8 cellular contexts compared by ENCODE assay signal in genomic region chr12:93677195-93678064, GRCh38. TPM values are rescaled to one million over a fixed set of nuclear protein-coding genes. Genes with fewer than 3 reads are reported as not detected.
DNase-seq lines count a peak whose midpoint lies in the region; ATAC-seq, FAIRE-seq and TF ChIP-seq lines count a peak whose summit lies in the region.

TSS of gene CRADD (plus strand) at chr12:93677375.

- peak; percentile 95 for ATAC-seq in HG03432 (IDR thresholded peaks at IDR 0.05; ENCODE audit: unreplicated experiment)

- H3K36me3 Mint-ChIP-seq in chondrocyte (ENCODE audit: low read depth), result peaks cover 2% of the 10 kb centered on the region

- no peaks in the 10 kb centered on the region for H3K36me3 ChIP-seq in kidney (ENCODE audit: control insufficient read depth in 1 of 2, insufficient read depth in 2 of 2, low read length in 2 of 2)

- H3K4me1 Mint-ChIP-seq in chondrocyte (ENCODE audit: low read depth), result peaks cover 18% of the 10 kb centered on the region

- H3K9me3 ChIP-seq in kidney (ENCODE audit: control insufficient read depth in 1 of 2, low read length in 2 of 2), result no peaks in the 10 kb centered on the region

- peak; percentile 91 to 96 for DNase-seq in AML-193 (lab: John Stamatoyannopoulos, UW)
- DNase-seq in NCI-H510A (lab: John Stamatoyannopoulos, UW), result peak; percentile 91
- DNase-seq in activated CD4-positive, alpha-beta T cell treated with anti-CD3 and anti-CD28 coated beads for 24 hours (ENCODE audit: low read depth in 2 of 2), result peak; percentile 58 to 68
- no peak for DNase-seq in chondrocyte (ENCODE audit: low spot score)
- DNase-seq in kidney, result peak; percentile 93
- DNase-seq in stimulated activated CD4-positive, alpha-beta T cell treated with anti-CD3 and anti-CD28 coated beads, Interleukin-15, amount 100 ng/mL, for 24 hours, result peak; percentile 85

- peak within 1 kb of the TSS; percentile 93 to 99 for H3K9ac ChIP-seq in kidney (ENCODE audit: low read length in 2 of 2)

- peaks cover 8 to 15% of the 10 kb centered on the region in 2 donors for H3K4me1 ChIP-seq in kidney (ENCODE audit: control insufficient read depth in 1 of 2, insufficient read depth in 1 of 2, low read depth in 1 of 2, low read length in 2 of 2)

- peak within 1 kb of the TSS; percentile 85 to 98 for H3K4me3 ChIP-seq in kidney (ENCODE audit: low read length in 2 of 2)

- H3K27ac Mint-ChIP-seq in chondrocyte (ENCODE audit: unreplicated experiment), result peak within 1 kb of the TSS; percentile 98

- peak; percentile 88 for FAIRE-seq in kidney (lab: Jason Lieb, UNC)

- peaks cover 6% of the 10 kb centered on the region for H3K27me3 Mint-ChIP-seq in chondrocyte (ENCODE audit: low read depth)

- TF ChIP-seq POLR2A in GM19099 (IDR thresholded peaks at IDR 0.05; ENCODE audit: extremely low read depth, insufficient read length, low read depth), result peak; percentile 89

- peak within 1 kb of the TSS; percentile 98 to 99 for H3K27ac ChIP-seq in kidney (ENCODE audit: low read depth in 2 of 2, low read length in 2 of 2)

- no peaks in the 10 kb centered on the region for H3K9me3 Mint-ChIP-seq in chondrocyte (ENCODE audit: low read depth)

- H3K4me3 Mint-ChIP-seq in chondrocyte (ENCODE audit: unreplicated experiment), result peak within 1 kb of the TSS; percentile 89

- intact Hi-C loops in kidney (cut with DNase I), result no loop called here

- TF ChIP-seq CTCF in chondrocyte (IDR thresholded peaks at IDR 0.05) (peak; percentile 29), kidney (IDR thresholded peaks at IDR 0.05; ENCODE audit: borderline replicate concordance, extremely low read depth, insufficient read depth) (no peak)

RNA-seq across cellular contexts. Expression of gene CRADD, which starts in this region (rescaled TPM):
- total RNA-seq in chondrocyte (9.1 to 12.6 TPM (median 9.8 TPM) in 3 replicates), kidney (19.1 TPM)
- polyA plus RNA-seq in kidney (ENCODE audit: insufficient read depth, low read depth, low replicate concordance), result 28.8 TPM
